Comparison of ENCODE assay signal across 8 cellular contexts in genomic region chr1:7679873-7680790, GRCh38.
DNase-seq lines count a peak whose midpoint lies in the region; ATAC-seq and TF ChIP-seq lines count a peak whose summit lies in the region.

No MANE protein-coding gene starts in this region.

- intact Hi-C loops in Right ventricle myocardium inferior (cut with DNase I): no loop called here
- intact Hi-C loops in cardiac septum (cut with DNase I): no loop called here
- intact Hi-C loops in left ventricle myocardium superior (cut with micrococcal nuclease): no loop called here

- no peak overlapping the region for H3K27ac ChIP-seq in parathyroid adenoma

- no peaks in the 10 kb centered on the region for H3K36me3 ChIP-seq in parathyroid adenoma (ENCODE audit: control insufficient read depth, insufficient read depth, low read length)

- no peaks in the 10 kb centered on the region for H3K79me2 ChIP-seq in parathyroid adenoma

- in situ Hi-C loops in SK-MEL-5 (cut with HindIII; ENCODE audit: low pct_unique_long_range_greater_than_20kb, low sequenced_read_pairs): no loop called here

- no peak for TF ChIP-seq CTCF in parathyroid adenoma (IDR thresholded peaks at IDR 0.05)

- no peak for DNase-seq in Right ventricle myocardium inferior (ENCODE audit: missing footprints)
- no peak for DNase-seq in cardiac septum (ENCODE audit: low spot score)
- peak; percentile 26 for DNase-seq in SK-MEL-5 (ENCODE audit: low read depth, low spot score)
- peak; percentile 9 for DNase-seq in amniotic epithelial cell (ENCODE audit: low read depth)
- peak; percentile 79 for DNase-seq in left ventricle myocardium superior

- H3K4me3 ChIP-seq in parathyroid adenoma (ENCODE audit: low read depth, low read length): peak overlapping the region; percentile 71

- ATAC-seq in Right ventricle myocardium inferior (peak; percentile 79), left ventricle myocardium superior (peak; percentile 92), HG03521 (IDR thresholded peaks at IDR 0.05; ENCODE audit: unreplicated experiment) (no peak), GM21619 (IDR thresholded peaks at IDR 0.05; ENCODE audit: unreplicated experiment) (no peak)

- no peak overlapping the region for H3K9ac ChIP-seq in parathyroid adenoma

- peak overlapping the region; percentile 90 for H2AFZ ChIP-seq in parathyroid adenoma

- H3K4me2 ChIP-seq in parathyroid adenoma (ENCODE audit: low read length): peak overlapping the region; percentile 96

- no peaks in the 10 kb centered on the region for H3K27me3 ChIP-seq in parathyroid adenoma (ENCODE audit: control insufficient read depth, insufficient read depth, low read length)

- no peaks in the 10 kb centered on the region for H3K4me1 ChIP-seq in parathyroid adenoma

- no peaks in the 10 kb centered on the region for H3K9me3 ChIP-seq in parathyroid adenoma (ENCODE audit: control insufficient read depth, low read length)

Comparison
In these comparisons a context has a peak if more than half of its experiments do, and no peak if none do; other contexts are left out.
1. DNase-seq: peak in SK-MEL-5 (single experiment), amniotic epithelial cell (single experiment) and left ventricle myocardium superior (single experiment); none in Right ventricle myocardium inferior (single experiment) and cardiac septum (single experiment).
2. ATAC-seq: peak in Right ventricle myocardium inferior (single experiment) and left ventricle myocardium superior (single experiment); none in HG03521 (single experiment) and GM21619 (single experiment).